ENCODE assay signal across 22 cellular contexts in the genomic region with DNA sequence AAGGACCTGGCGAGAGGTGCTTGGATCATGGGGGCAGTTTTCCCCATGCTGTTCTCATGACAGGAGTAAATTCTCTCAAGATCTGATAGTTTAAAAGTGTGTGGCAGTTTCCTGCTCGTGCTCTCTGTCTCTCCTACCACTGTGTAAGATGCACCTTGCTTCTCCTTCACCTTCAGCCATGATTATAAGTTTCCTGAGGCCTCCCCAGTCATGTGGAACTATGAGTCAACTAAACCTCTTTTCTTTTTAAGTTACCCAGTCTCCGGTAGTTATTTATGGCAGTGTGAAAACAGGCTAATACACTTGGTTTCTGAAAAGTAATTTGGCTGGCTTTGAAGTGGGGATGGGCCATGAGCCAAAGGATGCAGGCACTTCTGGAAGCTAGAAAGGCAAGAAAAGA.
DNase-seq lines count a peak whose midpoint lies in the region; ATAC-seq and TF ChIP-seq lines count a peak whose summit lies in the region.
"Had no signal": no experiment of that assay in that cellular context is flagged by ENCODE, and none has a peak within 500 bp of the region (broad histone marks: within the 10 kb centered on the region; RNA-seq: fewer than 3 reads in every experiment).

No MANE protein-coding gene starts in this region.

- no peaks in the 10 kb centered on the region for H3K9me3 Mint-ChIP-seq in activated T-cell treated with anti-CD3 and anti-CD28 coated beads, Interleukin-2, amount 50 U/mL, for 24 hours
- H3K9me3 Mint-ChIP-seq in CD4-positive, CD25-positive, alpha-beta regulatory T cell: peaks cover 0 to 1% (median 0%) of the 10 kb centered on the region in 7 donors
- H3K9me3 Mint-ChIP-seq in activated T-helper 17 cell treated with anti-CD3 and anti-CD28 coated beads, Interleukin-2, amount 50 U/mL, for 72 hours: no peaks in the 10 kb centered on the region
- H3K9me3 Mint-ChIP-seq in memory B cell: no peaks in the 10 kb centered on the region
- H3K9me3 Mint-ChIP-seq: CD4-positive, alpha-beta T cell; HFFc6 had no signal

- CTCF ChIA-PET in A673 (lab: Charles Lee): no interaction called here

- POLR2A ChIA-PET in A673 (lab: Charles Lee; ENCODE audit: low non-redundant PET): interaction anchor here (0.6 kb wide), 1 partner anchor 294 kb away, joined by 4 read pairs; no protein-coding TSS in a partner anchor

- H3K27ac ChIP-seq in CD4-positive, CD25-positive, alpha-beta regulatory T cell (ENCODE audit: insufficient read depth, low read length, poor library complexity, severe bottlenecking): no peak overlapping the region
- H3K27ac ChIP-seq in A673 (ENCODE audit: low read depth, low read length, poor library complexity, severe bottlenecking): no peak overlapping the region
- H3K27ac ChIP-seq: HL-60 had no signal

- intact Hi-C loops in A673 (cut with micrococcal nuclease; ENCODE audit: unreplicated experiment): no loop called here

- H3K4me3 Mint-ChIP-seq in activated T-cell treated with anti-CD3 and anti-CD28 coated beads, Interleukin-2, amount 50 U/mL, for 24 hours: no peak overlapping the region
- H3K4me3 Mint-ChIP-seq in CD4-positive, CD25-positive, alpha-beta regulatory T cell: no peak overlapping the region
- H3K4me3 Mint-ChIP-seq in activated T-helper 17 cell treated with anti-CD3 and anti-CD28 coated beads, Interleukin-2, amount 50 U/mL, for 72 hours: no peak overlapping the region
- no peak overlapping the region for H3K4me3 Mint-ChIP-seq in memory B cell
- H3K4me3 Mint-ChIP-seq: CD4-positive, alpha-beta T cell; HFFc6 had no signal

- peak overlapping the region; percentile 62 for H3K27ac Mint-ChIP-seq in activated T-cell treated with anti-CD3 and anti-CD28 coated beads, Interleukin-2, amount 50 U/mL, for 24 hours
- H3K27ac Mint-ChIP-seq in CD4-positive, CD25-positive, alpha-beta regulatory T cell: peak overlapping the region in 2 of 3 donors; percentile 8 to 67
- no peak overlapping the region for H3K27ac Mint-ChIP-seq in activated T-helper 17 cell treated with anti-CD3 and anti-CD28 coated beads, Interleukin-2, amount 50 U/mL, for 72 hours
- peak overlapping the region; percentile 42 for H3K27ac Mint-ChIP-seq in memory B cell
- H3K27ac Mint-ChIP-seq: CD4-positive, alpha-beta T cell; HFFc6 had no signal

- no peak for ATAC-seq in CD4-positive, CD25-positive, alpha-beta regulatory T cell (ENCODE audit: low read depth in 2 of 2)
- ATAC-seq in activated T-helper 17 cell treated with anti-CD3 and anti-CD28 coated beads, Interleukin-2, amount 50 U/mL, for 72 hours (replicated peaks): peak; percentile 40
- ATAC-seq in memory B cell (ENCODE audit: low read depth): no peak
- ATAC-seq in HG02981 (IDR thresholded peaks at IDR 0.05; ENCODE audit: unreplicated experiment): no peak
- ATAC-seq: Panc1 had no signal

- peaks cover 16% of the 10 kb centered on the region for H3K4me1 Mint-ChIP-seq in activated T-cell treated with anti-CD3 and anti-CD28 coated beads, Interleukin-2, amount 50 U/mL, for 24 hours (ENCODE audit: low read depth)
- peaks cover 0 to 9% (median 4%) of the 10 kb centered on the region in 4 donors for H3K4me1 Mint-ChIP-seq in CD4-positive, CD25-positive, alpha-beta regulatory T cell
- H3K4me1 Mint-ChIP-seq in activated T-helper 17 cell treated with anti-CD3 and anti-CD28 coated beads, Interleukin-2, amount 50 U/mL, for 72 hours: no peaks in the 10 kb centered on the region
- H3K4me1 Mint-ChIP-seq in memory B cell: no peaks in the 10 kb centered on the region

- H3K36me3 ChIP-seq in CD4-positive, CD25-positive, alpha-beta regulatory T cell (ENCODE audit: control insufficient read depth, insufficient read depth, low read length): no peaks in the 10 kb centered on the region
- no peaks in the 10 kb centered on the region for H3K36me3 ChIP-seq in A673 (ENCODE audit: insufficient read depth, low read length, poor library complexity, severe bottlenecking)
- H3K36me3 ChIP-seq: BE2C had no signal

- DNase-seq in activated T-cell treated with anti-CD3 and anti-CD28 coated beads, Interleukin-2, amount 50 U/mL, for 24 hours: no peak
- DNase-seq in activated T-cell treated with anti-CD3 and anti-CD28 coated beads for 4 hours (no peak), memory B cell (ENCODE audit: low spot score in 2 of 2) (no peak), A673 (ENCODE audit: low spot score) (no peak), HUDEP-2 (lab: John Stamatoyannopoulos, UW; ENCODE audit: unreplicated experiment in 76 of 76) (no peak)
- DNase-seq in CD4-positive, CD25-positive, alpha-beta regulatory T cell: no peak
- DNase-seq: BE2C; CD4-positive, alpha-beta T cell; COR-L47; DMS79; HFFc6; KG1; NCI-H1092 treated with DMSO at 0.1 percent for 48 hours; NCI-H1436 treated with DMSO at 0.1 percent for 48 hours; NCI-H2029; NCI-H345; NCI-H524; NCI-H774 had no signal

- H3K4me3 ChIP-seq in CD4-positive, CD25-positive, alpha-beta regulatory T cell (ENCODE audit: low read depth, low read length): no peak overlapping the region
- no peak overlapping the region for H3K4me3 ChIP-seq in A673 (ENCODE audit: low read depth, low read length, poor library complexity, severe bottlenecking)

- H3K27me3 Mint-ChIP-seq in activated T-cell treated with anti-CD3 and anti-CD28 coated beads, Interleukin-2, amount 50 U/mL, for 24 hours: no peaks in the 10 kb centered on the region
- H3K27me3 Mint-ChIP-seq in CD4-positive, CD25-positive, alpha-beta regulatory T cell: no peaks in the 10 kb centered on the region
- no peaks in the 10 kb centered on the region for H3K27me3 Mint-ChIP-seq in activated T-helper 17 cell treated with anti-CD3 and anti-CD28 coated beads, Interleukin-2, amount 50 U/mL, for 72 hours
- H3K27me3 Mint-ChIP-seq in memory B cell: no peaks in the 10 kb centered on the region
- H3K27me3 Mint-ChIP-seq: CD4-positive, alpha-beta T cell had no signal

- no peak for TF ChIP-seq CTCF in A673 (conservative IDR thresholded peaks at IDR 0.05; ENCODE audit: low read depth, low read length)

- no TSS peak for BruUV-seq in A673 (replicated peaks; lab: Mats Ljungman, UMichigan)

- no peaks in the 10 kb centered on the region for H3K4me1 ChIP-seq in CD4-positive, CD25-positive, alpha-beta regulatory T cell (ENCODE audit: control insufficient read depth, insufficient read depth, low read length, poor library complexity, severe bottlenecking)
- H3K4me1 ChIP-seq in A673 (ENCODE audit: insufficient read depth, low read length, poor library complexity, severe bottlenecking): no peaks in the 10 kb centered on the region
- H3K4me1 ChIP-seq: BE2C had no signal

- H3K36me3 Mint-ChIP-seq in activated T-cell treated with anti-CD3 and anti-CD28 coated beads, Interleukin-2, amount 50 U/mL, for 24 hours (ENCODE audit: low read depth): peaks cover 29% of the 10 kb centered on the region
- H3K36me3 Mint-ChIP-seq in CD4-positive, CD25-positive, alpha-beta regulatory T cell: peaks cover 14% of the 10 kb centered on the region
- peaks cover 6% of the 10 kb centered on the region for H3K36me3 Mint-ChIP-seq in activated T-helper 17 cell treated with anti-CD3 and anti-CD28 coated beads, Interleukin-2, amount 50 U/mL, for 72 hours (ENCODE audit: low read depth)
- peaks cover 21% of the 10 kb centered on the region for H3K36me3 Mint-ChIP-seq in memory B cell

- no peaks in the 10 kb centered on the region for H3K27me3 ChIP-seq in CD4-positive, CD25-positive, alpha-beta regulatory T cell (ENCODE audit: control insufficient read depth, insufficient read depth, low read length)
- H3K27me3 ChIP-seq in A673 (replicated peaks; ENCODE audit: insufficient read depth, low read depth, low read length, poor library complexity): no peaks in the 10 kb centered on the region
- H3K27me3 ChIP-seq: BE2C had no signal

- no peaks in the 10 kb centered on the region for H3K9me3 ChIP-seq in CD4-positive, CD25-positive, alpha-beta regulatory T cell (ENCODE audit: control insufficient read depth in 2 of 2, low read length in 2 of 2)
- no peaks in the 10 kb centered on the region for H3K9me3 ChIP-seq in A673 (ENCODE audit: low read depth, low read length, poor library complexity, severe bottlenecking)
- H3K9me3 ChIP-seq: BE2C had no signal
